ENCODE assay signal across 17 cellular contexts in genomic region chr7:71740196-71740560, GRCh38.
DNase-seq lines count a peak whose midpoint lies in the region; ATAC-seq, FAIRE-seq and TF ChIP-seq lines count a peak whose summit lies in the region.
"Had no signal": no experiment of that assay in that cellular context is flagged by ENCODE, and none has a peak within 500 bp of the region (broad histone marks: within the 10 kb centered on the region; RNA-seq: fewer than 3 reads in every experiment).

No MANE protein-coding gene starts in this region.

- H3K36me3 ChIP-seq in HUES48 (ENCODE audit: control insufficient read depth, insufficient read depth, low read length) (no peaks in the 10 kb centered on the region), H1 (ENCODE audit: control insufficient read depth in 2 of 4, insufficient read depth in 4 of 4, low read length in 3 of 4) (no peaks in the 10 kb centered on the region), thyroid gland (no peaks in the 10 kb centered on the region)

- DNase-seq in H1 (ENCODE audit: low read depth in 1 of 2, low spot score in 2 of 2) = no peak
- peak; percentile 50 to 62 for DNase-seq in thyroid gland
- DNase-seq: C1 segment of cervical spinal cord; Calu3; CD4-positive, alpha-beta memory T cell; COR-L47; DMS53; DMS79 treated with DMSO at 0.1 percent for 48 hours; GOT3 had no signal

- H3K4me2 ChIP-seq in H1 (ENCODE audit: insufficient read depth in 1 of 2, low read depth in 2 of 2, low read length in 2 of 2) = peak overlapping the region; percentile 11 to 29; a peak in 3 of 4 replicates

- peak overlapping the region; percentile 25 for H4K91ac ChIP-seq in H1 (replicated peaks; ENCODE audit: insufficient read length, low read length)

- peak overlapping the region; percentile 47; the same call in 1 of the 2 replicates for H2BK5ac ChIP-seq in H1 (ENCODE audit: low read depth, low read length)

- no peaks in the 10 kb centered on the region for H3K79me2 ChIP-seq in H1 (ENCODE audit: control insufficient read depth in 1 of 2, insufficient read depth in 2 of 2, low read length in 2 of 2)

- H3K4me1 ChIP-seq in HUES48 (ENCODE audit: control insufficient read depth, insufficient read depth, low read length) (peaks cover 14% of the 10 kb centered on the region), H1 (replicated peaks in 1 of 4; ENCODE audit: control insufficient read depth in 3 of 4, insufficient read depth in 4 of 4, low read length in 3 of 4) (peaks cover 4 to 13% (median 6%) of the 10 kb centered on the region in 4 experiments), thyroid gland (peaks cover 0 to 3% of the 10 kb centered on the region in 2 donors)

- POLR2A ChIA-PET in H1 (lab: Charles Lee; ENCODE audit: partially characterized antibody) = interaction anchor here (1.7 kb wide), 1 partner anchor 12 kb away, joined by 6 read pairs; no protein-coding TSS in a partner anchor

- no peak overlapping the region for H3K56ac ChIP-seq in H1 (replicated peaks; ENCODE audit: insufficient read length, low read depth, low read length)

- TF ChIP-seq RAD21 in H1 (IDR thresholded peaks at IDR 0.05 in 1 of 2, conservative IDR thresholded peaks at IDR 0.05 in 1 of 2; ENCODE audit: low read depth in 2 of 2, low read length in 2 of 2) = no peak

- 0 out of 2 replicates have a peak overlapping the region, but pooled peaks have one; percentile 52 for H2BK12ac ChIP-seq in H1 (ENCODE audit: low read depth, low read length)

- H3K27me3 ChIP-seq in HUES48 (ENCODE audit: control insufficient read depth, insufficient read depth, low read length) = no peaks in the 10 kb centered on the region
- H3K27me3 ChIP-seq in H1 (replicated peaks in 1 of 4; ENCODE audit: control insufficient read depth in 3 of 4, extremely low read depth in 1 of 4, insufficient read depth in 3 of 4, low read length in 3 of 4) = no peaks in the 10 kb centered on the region
- no peaks in the 10 kb centered on the region for H3K27me3 ChIP-seq in thyroid gland

- CTCF ChIA-PET in H1 (lab: Charles Lee; ENCODE audit: partially characterized antibody) = interaction anchor here (0.9 to 3.5 kb wide), 4 partner anchors 11 to 1017 kb away, joined by 3 to 14 read pairs (median 6); no protein-coding TSS in a partner anchor

- no peak overlapping the region for H3K14ac ChIP-seq in H1 (ENCODE audit: insufficient read length)

- intact Hi-C loops in thyroid gland (cut with DNase I) = no loop called here

- H3K23ac ChIP-seq in H1 (ENCODE audit: insufficient read length) = no peak overlapping the region

- H3K18ac ChIP-seq in H1 (ENCODE audit: extremely low read depth, low read length) = no peak overlapping the region

- no peak overlapping the region for H2AK5ac ChIP-seq in H1 (ENCODE audit: low read depth, low read length)

- H3K4me3 ChIP-seq in HUES48 (ENCODE audit: low read depth, low read length) (no peak overlapping the region), H1 (ENCODE audit: extremely low read depth in 1 of 4, insufficient read depth in 2 of 4, low read depth in 3 of 4, low read length in 4 of 4) (no peak overlapping the region), thyroid gland (replicated peaks in 1 of 3) (no peak overlapping the region)
- H3K4me3 ChIP-seq: GM12878 had no signal

- peak overlapping the region; percentile 73 for H2BK20ac ChIP-seq in H1 (ENCODE audit: low read length)

- H2BK120ac ChIP-seq in H1 (replicated peaks; ENCODE audit: low read depth, low read length) = peak overlapping the region; percentile 41

- peak overlapping the region; percentile 73 for H3K27ac ChIP-seq in HUES48 (ENCODE audit: low read depth, low read length)
- no peak overlapping the region for H3K27ac ChIP-seq in H1 (ENCODE audit: low read depth, low read length)
- peak overlapping the region in 1 of 3 donors; percentile 59 for H3K27ac ChIP-seq in thyroid gland

- TF ChIP-seq POLR2A in H1 (IDR thresholded peaks at IDR 0.05; ENCODE audit: control extremely low read depth in 1 of 2, low read depth in 2 of 2, low read length in 2 of 2) (no peak), thyroid gland (IDR thresholded peaks at IDR 0.05) (no peak)

- TF ChIP-seq EP300 in H1 (IDR thresholded peaks at IDR 0.05; ENCODE audit: borderline replicate concordance in 1 of 2, low read depth in 2 of 2, low read length in 2 of 2) = no peak

- H4K5ac ChIP-seq in H1 (ENCODE audit: insufficient read length, low read depth, low read length) = no peak overlapping the region

- no peak overlapping the region for H2BK15ac ChIP-seq in H1 (ENCODE audit: low read length)

- ATAC-seq in GM19452 (IDR thresholded peaks at IDR 0.05; ENCODE audit: unreplicated experiment) = no peak
- ATAC-seq in HG03520 (IDR thresholded peaks at IDR 0.05; ENCODE audit: unreplicated experiment) = no peak
- no peak for ATAC-seq in HG03378 (IDR thresholded peaks at IDR 0.05; ENCODE audit: unreplicated experiment)
- ATAC-seq: GM12878, HCT116 had no signal

- no peak overlapping the region for H3K4ac ChIP-seq in H1 (replicated peaks; ENCODE audit: insufficient read length, low read depth, low read length)

- no peaks in the 10 kb centered on the region for H3K9me3 ChIP-seq in HUES48 (ENCODE audit: control insufficient read depth, insufficient read depth, low read length)
- no peaks in the 10 kb centered on the region; a peak in 1 of 4 replicates for H3K9me3 ChIP-seq in H1 (ENCODE audit: insufficient read depth in 2 of 2, low read depth in 1 of 2, low read length in 1 of 2)
- H3K9me3 ChIP-seq in thyroid gland = no peaks in the 10 kb centered on the region

- no peak overlapping the region for H2AFZ ChIP-seq in H1 (ENCODE audit: low read length)

- no peak overlapping the region for H4K8ac ChIP-seq in H1 (ENCODE audit: extremely low read depth, insufficient read depth, low read length)

- no peaks in the 10 kb centered on the region for H3K79me1 ChIP-seq in H1 (ENCODE audit: low read depth, low read length)

- no peaks in the 10 kb centered on the region for H4K20me1 ChIP-seq in H1 (replicated peaks in 1 of 2; ENCODE audit: control insufficient read depth in 1 of 2, insufficient read depth in 2 of 2, low read length in 2 of 2)

- H3K9ac ChIP-seq in HUES48 (ENCODE audit: low read depth, low read length) = no peak overlapping the region
- H3K9ac ChIP-seq in H1 (replicated peaks in 1 of 4; ENCODE audit: extremely low read depth in 1 of 4, low read depth in 3 of 4, low read length in 3 of 4) = no peak overlapping the region; a peak in 1 of 7 replicates

- H3K23me2 ChIP-seq in H1 (ENCODE audit: low read depth, low read length) = no peaks in the 10 kb centered on the region

- WGBS in H1 (ENCODE audit: extremely low coverage in 1 of 2, insufficient coverage in 1 of 2, insufficient read length in 1 of 2, insufficient replicate concordance in 2 of 2, low coverage in 1 of 2, low lambda C conversion rate in 2 of 2, missing lambda C conversion rate in 1 of 2), 2 experiments = 68% methylated on average over 5 of the region's 5 CpGs; no CpG with 5 or more reads in 1 of the 2 experiments
- WGBS in thyroid gland, 2 donors = 40% methylated on average over 5 of the region's 5 CpGs

- no peak for TF ChIP-seq CTCF in H1 (IDR thresholded peaks at IDR 0.05; ENCODE audit: control extremely low read depth in 1 of 3, insufficient read depth in 1 of 3, low read depth in 1 of 3, low read length in 3 of 3)
- TF ChIP-seq CTCF in thyroid gland (IDR thresholded peaks at IDR 0.05) = no peak

- FAIRE-seq in H1 (lab: Jason Lieb, UNC) = no peak
- FAIRE-seq: G401.6, GM12878, GM19239 had no signal

TF ChIP-seq in H1, 55 proteins besides CTCF, POLR2A, EP300 and RAD21:
- TF ChIP-seq ATF3 (IDR thresholded peaks at IDR 0.05; ENCODE audit: insufficient read depth, low read depth, low read length) (no peak), SRF (IDR thresholded peaks at IDR 0.05; ENCODE audit: low read depth, low read length) (no peak), BCL11A (IDR thresholded peaks at IDR 0.05; ENCODE audit: low read depth in 2 of 2, low read length in 2 of 2) (no peak), BACH1 (IDR thresholded peaks at IDR 0.05; ENCODE audit: low read length) (no peak), KDM1A (IDR thresholded peaks at IDR 0.05; ENCODE audit: borderline replicate concordance, low read length) (no peak), CBX5 (IDR thresholded peaks at IDR 0.05; ENCODE audit: low read depth, low read length) (no peak), POLR2AphosphoS5 (IDR thresholded peaks at IDR 0.05; ENCODE audit: low read depth, low read length) (no peak), KDM5A (IDR thresholded peaks at IDR 0.05; ENCODE audit: low read length) (no peak), MAX (IDR thresholded peaks at IDR 0.05) (no peak), ZNF274 (IDR thresholded peaks at IDR 0.05; ENCODE audit: borderline replicate concordance, extremely low read depth, low read length) (no peak), SIX5 (IDR thresholded peaks at IDR 0.05; ENCODE audit: low read depth, low read length) (no peak), RBBP5 (IDR thresholded peaks at IDR 0.05; ENCODE audit: borderline replicate concordance, low read depth, low read length) (no peak), HDAC6 (IDR thresholded peaks at IDR 0.05; ENCODE audit: low read depth, low read length) (no peak), SIRT6 (IDR thresholded peaks at IDR 0.05; ENCODE audit: low read length) (no peak), RFX5 (IDR thresholded peaks at IDR 0.05; ENCODE audit: borderline replicate concordance, low read depth, low read length) (no peak), RNF2 (IDR thresholded peaks at IDR 0.05; ENCODE audit: borderline replicate concordance, low read depth, low read length, missing control alignments, poor library complexity, severe bottlenecking) (no peak), CHD1 (IDR thresholded peaks at IDR 0.05; ENCODE audit: low read depth, low read length) (no peak)

Comparison
In these comparisons a context has a peak if more than half of its experiments do, and no peak if none do; other contexts are left out.
1. DNase-seq: peak in thyroid gland (2 of 2); none in H1 (0 of 2).